ENCODE assay signal across 32 cellular contexts in the genomic region with DNA sequence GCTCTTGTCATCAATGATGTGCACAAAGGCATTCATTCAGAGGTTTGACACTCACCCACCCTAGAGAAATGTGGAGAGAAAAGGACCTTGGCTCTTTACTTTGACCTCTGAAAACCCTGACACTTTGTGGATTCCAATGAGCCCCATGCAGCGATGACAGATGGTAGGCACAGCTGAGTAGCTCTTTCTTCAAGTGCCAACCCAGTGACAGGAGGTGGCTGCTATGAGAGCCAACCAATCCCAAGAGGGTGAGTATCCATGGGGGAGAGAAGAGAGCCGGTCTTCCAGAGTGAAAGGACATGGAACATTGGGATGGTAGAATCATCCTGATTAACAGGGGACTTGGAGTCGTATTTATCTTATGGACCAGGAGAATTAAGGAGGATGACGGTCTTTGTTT. TPM values are rescaled to one million over a fixed set of nuclear protein-coding genes. Genes with fewer than 3 reads are reported as not detected.
"Had no signal": no experiment of that assay in that cellular context is flagged by ENCODE, and none has a peak within 500 bp of the region (broad histone marks: within the 10 kb centered on the region; RNA-seq: fewer than 3 reads in every experiment).

No MANE protein-coding gene starts in this region.

- DNase-seq: activated CD4-positive, alpha-beta memory T cell treated with anti-CD3 and anti-CD28 coated beads for 36 hours; activated CD4-positive, alpha-beta T cell treated with anti-CD3 and anti-CD28 coated beads for 4 hours; activated CD4-positive, alpha-beta T cell treated with anti-CD3 and anti-CD28 coated beads, Interleukin-2, amount 50 U/mL, for 1 hour; activated CD4-positive, CD25-positive, alpha-beta regulatory T cell treated with anti-CD3 and anti-CD28 coated beads, Interleukin-2, amount 50 U/mL, for 72 hours; activated CD8-positive, alpha-beta memory T cell treated with anti-CD3 and anti-CD28 coated beads, Interleukin-2, amount 50 U/mL, for 48 hours; activated effector memory CD4-positive, alpha-beta T cell treated with anti-CD3 and anti-CD28 coated beads, Interleukin-2, amount 50 U/mL, for 16 hours; activated naive CD4-positive, alpha-beta T cell; activated naive CD4-positive, alpha-beta T cell treated with anti-CD3 and anti-CD28 coated beads, Interleukin-2, amount 50 U/mL, for 16 hours; activated naive CD8-positive, alpha-beta T cell treated with anti-CD3 and anti-CD28 coated beads for 36 hours; activated T-cell treated with anti-CD3 and anti-CD28 coated beads, Interleukin-2, amount 50 U/mL, for 48 hours; amniotic stem cell; aorta; brain microvascular endothelial cell; central memory CD4-positive, alpha-beta T cell; MG63; NCI-H1048; NCI-H1105 treated with DMSO at 0.1 percent for 48 hours; NCI-H1436; NCI-H187; NCI-H2029 treated with DMSO at 0.1 percent for 48 hours; NCI-H2107; NCI-H226; NCI-H446 treated with DMSO at 0.1 percent for 48 hours; NCI-H526; NCI-H748 treated with DMSO at 0.1 percent for 48 hours; NK-92 treated with Interleukin-12 subunit alpha and Interleukin-12 subunit beta, amount 100 ng/mL, for 24 hours; PC-3; Peyer's patch; SHP77 treated with DMSO at 0.1 percent for 48 hours; SK-N-SH had no signal

- H3K4me1 ChIP-seq: Peyer's patch, SJSA1 had no signal

- H3K27me3 ChIP-seq: brain microvascular endothelial cell, MG63, Peyer's patch, SJSA1 had no signal

- H3K9me3 ChIP-seq: MG63, Peyer's patch, SJSA1, SK-N-SH had no signal

- H3K36me3 ChIP-seq: brain microvascular endothelial cell, MG63, Peyer's patch had no signal

- H3K9ac ChIP-seq: SK-N-SH had no signal

- H3K4me3 ChIP-seq: MG63, Peyer's patch, SJSA1 had no signal

- H3K4me2 ChIP-seq: SK-N-SH had no signal

- H3K27ac ChIP-seq: brain microvascular endothelial cell, Peyer's patch, SJSA1 had no signal

- ATAC-seq: PC-3, WTC11 had no signal

RNA-seq across cellular contexts. Expression of gene SLC8A3, which starts 17.8 kb away (rescaled TPM):
- total RNA-seq: PC-3 had no signal
- polyA plus RNA-seq: aorta had no signal
